8 cellular contexts compared by ENCODE assay signal in the genomic region with DNA sequence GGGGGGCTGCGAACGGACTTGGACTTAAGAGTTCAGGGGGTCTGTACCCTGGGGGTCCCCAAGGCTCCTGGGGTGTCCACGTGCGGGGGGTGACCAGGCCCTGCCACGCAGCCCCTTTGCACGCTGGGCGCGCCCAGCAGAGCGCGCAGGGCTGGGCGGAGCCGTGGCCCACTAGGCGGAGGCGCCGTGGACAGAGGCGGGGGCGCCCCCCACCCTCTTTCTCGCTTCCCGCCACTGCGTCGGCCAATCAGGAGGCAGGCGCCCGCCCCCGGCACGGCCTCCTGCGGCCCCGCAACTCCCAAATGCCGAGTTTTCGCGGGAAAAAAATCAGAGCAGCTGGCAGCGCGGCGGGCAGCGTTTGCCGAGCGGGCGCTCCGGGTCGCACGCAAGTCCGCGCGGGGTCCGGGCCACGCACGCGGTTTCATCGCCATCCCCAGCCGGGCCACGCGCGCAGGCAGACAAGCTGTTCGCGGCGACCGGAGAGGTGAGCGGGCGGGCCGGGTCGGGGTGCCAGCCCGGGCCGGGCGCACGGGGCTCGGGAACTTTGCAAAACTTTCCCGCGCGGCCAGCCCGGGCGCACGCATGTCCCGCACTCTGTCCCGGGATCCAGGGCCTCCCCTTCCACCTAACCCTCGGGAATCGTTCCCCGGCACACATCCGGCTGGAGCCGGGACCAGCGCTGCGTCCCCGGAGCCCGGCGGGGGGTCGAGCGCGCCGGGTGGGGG. TPM values are rescaled to one million over a fixed set of nuclear protein-coding genes. Genes with fewer than 3 reads are reported as not detected.
DNase-seq lines count a peak whose midpoint lies in the region; ATAC-seq and TF ChIP-seq lines count a peak whose summit lies in the region.

A gene (plus strand): TSS at position 330 of the 725 bp plus-strand sequence. CDS start 1,385 bp downstream, outside the sequence.

- H3K4me1 Mint-ChIP-seq in activated T-helper 17 cell treated with anti-CD3 and anti-CD28 coated beads, Interleukin-2, amount 50 U/mL, for 72 hours, result peaks cover 16% of the 10 kb centered on the region

- H3K36me3 ChIP-seq in hepatocyte (replicated peaks; ENCODE audit: insufficient read depth, low read depth), result no peaks in the 10 kb centered on the region

- peaks cover 18% of the 10 kb centered on the region for H3K4me1 ChIP-seq in hepatocyte (ENCODE audit: insufficient read depth)

- no peaks in the 10 kb centered on the region for H3K27me3 Mint-ChIP-seq in activated T-helper 17 cell treated with anti-CD3 and anti-CD28 coated beads, Interleukin-2, amount 50 U/mL, for 72 hours

- H2AFZ ChIP-seq in hepatocyte, result peak within 1 kb of the TSS; percentile 63

- H3K27ac ChIP-seq in hepatocyte, result no peak within 1 kb of the TSS

- no peaks in the 10 kb centered on the region for H3K9me3 ChIP-seq in hepatocyte (ENCODE audit: low read depth)

- ATAC-seq in HG02759 (IDR thresholded peaks at IDR 0.05; ENCODE audit: unreplicated experiment), result peak; percentile 26
- peak; percentile 55 for ATAC-seq in activated T-helper 17 cell treated with anti-CD3 and anti-CD28 coated beads, Interleukin-2, amount 50 U/mL, for 72 hours (replicated peaks)
- no peak for ATAC-seq in HG02973 (IDR thresholded peaks at IDR 0.05; ENCODE audit: unreplicated experiment)

- no peak within 1 kb of the TSS for H3K27ac Mint-ChIP-seq in activated T-helper 17 cell treated with anti-CD3 and anti-CD28 coated beads, Interleukin-2, amount 50 U/mL, for 72 hours

- WGBS in hepatocyte (ENCODE audit: low lambda C conversion rate, missing lambda C conversion rate), result 3% methylated on average over 52 of the region's 87 CpGs

- no peaks in the 10 kb centered on the region for H3K9me3 Mint-ChIP-seq in activated T-helper 17 cell treated with anti-CD3 and anti-CD28 coated beads, Interleukin-2, amount 50 U/mL, for 72 hours

- no peaks in the 10 kb centered on the region for H3K9me2 ChIP-seq in hepatocyte (replicated peaks; ENCODE audit: insufficient read depth)

- H3K36me3 Mint-ChIP-seq in activated T-helper 17 cell treated with anti-CD3 and anti-CD28 coated beads, Interleukin-2, amount 50 U/mL, for 72 hours (ENCODE audit: low read depth), result peaks cover 39% of the 10 kb centered on the region

- H3K79me2 ChIP-seq in hepatocyte, result peaks cover 17% of the 10 kb centered on the region

- H3K4me2 ChIP-seq in hepatocyte, result peak within 1 kb of the TSS; percentile 99

- H3K4me3 Mint-ChIP-seq in activated T-helper 17 cell treated with anti-CD3 and anti-CD28 coated beads, Interleukin-2, amount 50 U/mL, for 72 hours, result peak within 1 kb of the TSS; percentile 94

- H4K20me1 ChIP-seq in hepatocyte (ENCODE audit: insufficient read depth, poor library complexity, severe bottlenecking), result no peaks in the 10 kb centered on the region

- DNase-seq in NCI-H2107 treated with DMSO at 0.1 percent for 48 hours (lab: John Stamatoyannopoulos, UW; ENCODE audit: unreplicated experiment) (peak; percentile 18), NCI-H2107 (lab: John Stamatoyannopoulos, UW) (no peak), NCI-H526 treated with DMSO at 0.1 percent for 48 hours (lab: John Stamatoyannopoulos, UW) (peak; percentile 4), hepatocyte (ENCODE audit: low spot score) (peak; percentile 46)
- DNase-seq in stimulated activated CD4-positive, alpha-beta T cell treated with anti-CD3 and anti-CD28 coated beads, Interleukin-12 subunit alpha, Interleukin-12 subunit beta, amount 100 ng/mL, for 48 hours (ENCODE audit: low read depth in 2 of 3, low spot score in 1 of 3), result peak; percentile 65 to 83 (median 69)

- no peak for TF ChIP-seq CTCF in hepatocyte (IDR thresholded peaks at IDR 0.05; ENCODE audit: poor library complexity)

- H3K4me3 ChIP-seq in hepatocyte, result peak within 1 kb of the TSS; percentile 76

- H3K27me3 ChIP-seq in hepatocyte, result no peaks in the 10 kb centered on the region

RNA-seq across cellular contexts. Expression of the gene that starts here (rescaled TPM):
- 100 to 1,000 TPM in 1 of 2 donors, 10 to 100 TPM in 1; 52.1 to 129 TPM for total RNA-seq in activated T-helper 17 cell treated with anti-CD3 and anti-CD28 coated beads, Interleukin-2, amount 50 U/mL, for 72 hours
- 5.1 and 9.9 TPM in 2 replicates for total RNA-seq in hepatocyte
- 11.5 and 13.6 TPM in 2 replicates for polyA plus RNA-seq in hepatocyte
